1 cellular context compared by ENCODE assay signal in genomic region chr3:39107056-39107873, GRCh38.
TF ChIP-seq lines count a peak whose summit lies in the region.

TSS of gene GORASP1 (minus strand) at chr3:39107627. CDS start at chr3:39107541, 86 bp downstream.
TSS of gene TTC21A (plus strand) at chr3:39107680. CDS start at chr3:39107838, 158 bp downstream.

TF ChIP-seq in HepG2, 621 proteins besides CTCF, POLR2A, EP300 and RAD21 (continued from another document and continues in another):
- TF ChIP-seq ZNF883 (CRISPR knock-in tag; IDR thresholded peaks at IDR 0.05; ENCODE audit: not compliant biosample characterization), result peak; percentile 38
- TF ChIP-seq HDAC1 (CRISPR knock-in tag; IDR thresholded peaks at IDR 0.05), result peak; percentile 67
- TF ChIP-seq ZNF761 (CRISPR knock-in tag; conservative IDR thresholded peaks at IDR 0.05), result peak; percentile 78; the same call in 1 of the 2 replicates
- no peak for TF ChIP-seq BCL6 (CRISPR knock-in tag; IDR thresholded peaks at IDR 0.05)
- no peak for TF ChIP-seq DDIT3 (CRISPR knock-in tag; IDR thresholded peaks at IDR 0.05)
- no peak for TF ChIP-seq JUNB (CRISPR knock-in tag; IDR thresholded peaks at IDR 0.05; ENCODE audit: borderline replicate concordance)
- peak; percentile 72 for TF ChIP-seq GATAD1 (CRISPR knock-in tag; IDR thresholded peaks at IDR 0.05)
- TF ChIP-seq ZNF335 (CRISPR knock-in tag; IDR thresholded peaks at IDR 0.05), result 0 out of 2 replicates have a peak, but pooled peaks have one; percentile 49
- no peak for TF ChIP-seq NAIF1 (CRISPR knock-in tag; IDR thresholded peaks at IDR 0.05; ENCODE audit: borderline replicate concordance)
- TF ChIP-seq ZNF503 (CRISPR knock-in tag; IDR thresholded peaks at IDR 0.05), result no peak
- TF ChIP-seq STAT6 (CRISPR knock-in tag; IDR thresholded peaks at IDR 0.05; ENCODE audit: borderline replicate concordance), result no peak
- no peak for TF ChIP-seq LCORL (IDR thresholded peaks at IDR 0.05)
- TF ChIP-seq LCORL (CRISPR knock-in tag; IDR thresholded peaks at IDR 0.05), result no peak
- TF ChIP-seq ZNF343 (CRISPR knock-in tag; IDR thresholded peaks at IDR 0.05), result no peak
- TF ChIP-seq NR2C2 (CRISPR knock-in tag; IDR thresholded peaks at IDR 0.05; ENCODE audit: borderline replicate concordance), result peak; percentile 65
- no peak for TF ChIP-seq KDM5A (IDR thresholded peaks at IDR 0.05; ENCODE audit: borderline replicate concordance, low read length)
- TF ChIP-seq ZNF598 (CRISPR knock-in tag; IDR thresholded peaks at IDR 0.05; ENCODE audit: borderline replicate concordance), result no peak
- TF ChIP-seq POLR2AphosphoS5 (IDR thresholded peaks at IDR 0.05; ENCODE audit: low read depth, low read length), result peak; percentile 63
- TF ChIP-seq NR1H2 (CRISPR knock-in tag; IDR thresholded peaks at IDR 0.05; ENCODE audit: borderline replicate concordance, low read depth), result no peak
- no peak for TF ChIP-seq HDAC6 (IDR thresholded peaks at IDR 0.05; ENCODE audit: low read depth, low read length)
- no peak for TF ChIP-seq ZEB1 (IDR thresholded peaks at IDR 0.05; ENCODE audit: insufficient replicate concordance, low read depth)
- no peak for TF ChIP-seq RARA (CRISPR knock-in tag; IDR thresholded peaks at IDR 0.05)
- no peak for TF ChIP-seq ZNF800 (CRISPR knock-in tag; IDR thresholded peaks at IDR 0.05)
- no peak for TF ChIP-seq FOXA1 (IDR thresholded peaks at IDR 0.05)
- no peak for TF ChIP-seq FOXA1 (CRISPR knock-in tag; IDR thresholded peaks at IDR 0.05)
- TF ChIP-seq GMEB1 (CRISPR knock-in tag; IDR thresholded peaks at IDR 0.05; ENCODE audit: borderline replicate concordance), result peak; percentile 64
- TF ChIP-seq NFIC (IDR thresholded peaks at IDR 0.05; ENCODE audit: low read length), result no peak
- no peak for TF ChIP-seq ZNF12 (CRISPR knock-in tag; IDR thresholded peaks at IDR 0.05)
- no peak for TF ChIP-seq THRA (CRISPR knock-in tag; IDR thresholded peaks at IDR 0.05; ENCODE audit: borderline replicate concordance)
- TF ChIP-seq MAFG (CRISPR knock-in tag; IDR thresholded peaks at IDR 0.05), result no peak
- peak; percentile 38; the same call in 1 of the 2 replicates for TF ChIP-seq ZNF788 (CRISPR knock-in tag; IDR thresholded peaks at IDR 0.05; ENCODE audit: borderline replicate concordance)
- TF ChIP-seq NFKB2 (CRISPR knock-in tag; IDR thresholded peaks at IDR 0.05; ENCODE audit: borderline replicate concordance), result peak; percentile 13; the same call in 1 of the 2 replicates
- TF ChIP-seq EHMT2 (IDR thresholded peaks at IDR 0.05; ENCODE audit: borderline replicate concordance, low read depth, low read length), result no peak
- TF ChIP-seq ZBTB46 (CRISPR knock-in tag; IDR thresholded peaks at IDR 0.05; ENCODE audit: borderline replicate concordance), result no peak
- no peak for TF ChIP-seq IRX3 (CRISPR knock-in tag; IDR thresholded peaks at IDR 0.05; ENCODE audit: borderline replicate concordance, low read depth)
- TF ChIP-seq KLF15 (CRISPR knock-in tag; IDR thresholded peaks at IDR 0.05; ENCODE audit: borderline replicate concordance), result no peak
- no peak for TF ChIP-seq ZNF512B (CRISPR knock-in tag; IDR thresholded peaks at IDR 0.05; ENCODE audit: borderline replicate concordance)
- no peak for TF ChIP-seq ZKSCAN5 (CRISPR knock-in tag; IDR thresholded peaks at IDR 0.05)
- no peak for TF ChIP-seq PLSCR1 (CRISPR knock-in tag; IDR thresholded peaks at IDR 0.05; ENCODE audit: borderline replicate concordance)
- no peak for TF ChIP-seq ZIK1 (CRISPR knock-in tag; IDR thresholded peaks at IDR 0.05; ENCODE audit: borderline replicate concordance, low read depth)
- TF ChIP-seq BRF2 (CRISPR knock-in tag; IDR thresholded peaks at IDR 0.05), result no peak
- no peak for TF ChIP-seq PRDM4 (CRISPR knock-in tag; IDR thresholded peaks at IDR 0.05; ENCODE audit: borderline replicate concordance)
- peak; percentile 93 for TF ChIP-seq XRCC5 (optimal IDR thresholded peaks at IDR 0.05; ENCODE audit: low read length)
